8 cellular contexts compared by ENCODE assay signal in the genomic region with DNA sequence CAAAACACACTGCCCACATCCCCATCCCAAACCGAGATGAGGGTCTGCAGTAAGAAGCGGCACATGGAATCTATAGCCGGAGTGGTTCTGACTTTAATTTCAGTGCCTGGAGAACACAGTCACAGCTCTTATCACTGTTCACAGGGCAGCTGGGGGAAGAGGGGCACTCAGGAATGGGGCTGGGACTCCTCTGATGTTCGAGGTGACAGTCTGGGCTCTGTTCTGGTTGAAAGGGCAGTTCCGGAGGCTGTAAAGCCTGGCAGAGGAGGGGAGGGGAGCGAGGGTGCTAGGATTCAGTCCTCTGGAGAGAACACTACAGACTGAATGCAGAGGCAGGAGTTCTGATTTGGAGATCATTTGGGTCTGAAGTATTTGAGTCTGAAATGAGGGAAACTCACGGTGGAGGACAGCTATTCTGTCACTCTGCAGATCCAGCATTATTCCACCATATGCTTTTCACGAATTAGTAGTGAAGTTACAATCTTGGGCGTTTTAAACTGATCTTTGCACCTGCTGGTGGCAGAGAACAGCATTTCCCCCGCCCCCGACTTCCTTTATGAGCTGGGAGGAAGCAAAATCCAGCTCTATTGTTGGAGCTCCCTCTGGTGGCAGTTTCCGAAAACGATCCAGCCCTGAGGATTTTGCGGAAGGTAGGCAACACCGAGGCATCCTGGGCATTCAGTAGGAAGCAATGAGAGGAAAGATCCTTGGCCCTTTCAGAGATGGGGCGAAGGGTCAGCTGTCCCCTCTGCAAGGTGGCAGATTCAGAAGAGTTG. TPM values are rescaled to one million over a fixed set of nuclear protein-coding genes. Genes with fewer than 3 reads are reported as not detected.
DNase-seq lines count a peak whose midpoint lies in the region; ATAC-seq and TF ChIP-seq lines count a peak whose summit lies in the region.

No MANE protein-coding gene starts in this region.

- ATAC-seq in GM19043 (IDR thresholded peaks at IDR 0.05; ENCODE audit: low read depth, unreplicated experiment) (peak; percentile 76), HG03354 (IDR thresholded peaks at IDR 0.05; ENCODE audit: poor library complexity, severe bottlenecking, unreplicated experiment) (peak; percentile 87), memory B cell (ENCODE audit: low read depth) (peak; percentile 82)

- H3K27ac ChIP-seq in ectodermal cell (ENCODE audit: insufficient read depth, low read depth, low read length, poor library complexity, severe bottlenecking) = no peak overlapping the region

- H3K4me1 Mint-ChIP-seq in memory B cell = peaks cover 11% of the 10 kb centered on the region

- no peaks in the 10 kb centered on the region for H3K36me3 ChIP-seq in BE2C
- H3K36me3 ChIP-seq in ectodermal cell (ENCODE audit: control insufficient read depth, insufficient read depth, low read length) = no peaks in the 10 kb centered on the region

- WGBS in ectodermal cell, 2 experiments = 12 to 14% methylated on average over 16 of the region's 16 CpGs

- peaks cover 9% of the 10 kb centered on the region for H3K27me3 Mint-ChIP-seq in memory B cell

- H3K4me1 ChIP-seq in BE2C (no peaks in the 10 kb centered on the region), ectodermal cell (ENCODE audit: control insufficient read depth, insufficient read depth, low read length) (no peaks in the 10 kb centered on the region)

- no peaks in the 10 kb centered on the region for H3K9me3 ChIP-seq in BE2C
- no peaks in the 10 kb centered on the region for H3K9me3 ChIP-seq in ectodermal cell (ENCODE audit: control insufficient read depth, low read length)

- peak overlapping the region; percentile 51 for H3K27ac Mint-ChIP-seq in memory B cell

- no peaks in the 10 kb centered on the region for H3K9me3 Mint-ChIP-seq in memory B cell

- H3K4me3 ChIP-seq in BE2C (ENCODE audit: low read depth, low read length) (peak overlapping the region; percentile 57), ectodermal cell (ENCODE audit: insufficient read depth, low read depth, low read length) (peak overlapping the region; percentile 35)

- H3K36me3 Mint-ChIP-seq in memory B cell = no peaks in the 10 kb centered on the region

- peak; percentile 90 for TF ChIP-seq CTCF in BE2C (IDR thresholded peaks at IDR 0.05; ENCODE audit: low read depth, low read length)

- H3K27me3 ChIP-seq in BE2C (peaks cover 51% of the 10 kb centered on the region), ectodermal cell (ENCODE audit: control insufficient read depth, insufficient read depth, low read length, poor library complexity, severe bottlenecking) (peaks cover 67% of the 10 kb centered on the region)

- DNase-seq in BE2C (peak; percentile 71), NCI-H446 treated with DMSO at 0.1 percent for 48 hours (lab: John Stamatoyannopoulos, UW) (peak; percentile 10), memory B cell (ENCODE audit: low spot score in 2 of 2) (peak; percentile 80 to 85)
- DNase-seq in activated CD4-positive, alpha-beta T cell treated with anti-CD3 and anti-CD28 coated beads, Interleukin-2, amount 50 U/mL, for 4 hours = peak; percentile 83 to 86
- DNase-seq in stimulated activated CD4-positive, alpha-beta T cell treated with anti-CD3 and anti-CD28 coated beads, TNF-alpha, amount 100 ng/mL, for 48 hours (ENCODE audit: low read depth in 3 of 3) = peak; percentile 70 to 81 (median 72)

- peak overlapping the region; percentile 84 for H3K4me3 Mint-ChIP-seq in memory B cell

RNA-seq across cellular contexts. Expression of a gene that starts 22.7 kb away (rescaled TPM):
- not detected for polyA plus RNA-seq in BE2C (2012; ENCODE audit: insufficient read depth, insufficient read length, low read depth)
- not detected for polyA plus RNA-seq in ectodermal cell (2013, experiment 1 of 4)
- not detected for polyA plus RNA-seq in ectodermal cell (2013, experiment 2 of 4)
- not detected for polyA plus RNA-seq in ectodermal cell (2013, experiment 3 of 4)
- not detected for polyA plus RNA-seq in ectodermal cell (2013, experiment 4 of 4)

RNA-seq across cellular contexts. Expression of a gene that starts 36.6 kb away (rescaled TPM):
- not detected for polyA plus RNA-seq in BE2C (2012; ENCODE audit: insufficient read depth, insufficient read length, low read depth)
- not detected for polyA plus RNA-seq in ectodermal cell (2013, experiment 1 of 4)
- polyA plus RNA-seq in ectodermal cell (2013, experiment 2 of 4) = 0.14 TPM
- 0.21 TPM for polyA plus RNA-seq in ectodermal cell (2013, experiment 3 of 4)
- 0.08 TPM for polyA plus RNA-seq in ectodermal cell (2013, experiment 4 of 4)

Comparison
In these comparisons a context has a peak if more than half of its experiments do, and no peak if none do; other contexts are left out.
1. DNase-seq: peak in every context shown above with its lines; median percentile 84 in activated CD4-positive, alpha-beta T cell treated with anti-CD3 and anti-CD28 coated beads, Interleukin-2, amount 50 U/mL, for 4 hours; 82 in memory B cell; 72 in stimulated activated CD4-positive, alpha-beta T cell treated with anti-CD3 and anti-CD28 coated beads, TNF-alpha, amount 100 ng/mL, for 48 hours; 71 in BE2C; 10 in NCI-H446 treated with DMSO at 0.1 percent for 48 hours.